ENCODE assay signal across 10 cellular contexts in genomic region chr9:10045598-10045997, GRCh38.
DNase-seq lines count a peak whose midpoint lies in the region; ATAC-seq, FAIRE-seq and TF ChIP-seq lines count a peak whose summit lies in the region.
"Had no signal": no experiment of that assay in that cellular context is flagged by ENCODE, and none has a peak within 500 bp of the region (broad histone marks: within the 10 kb centered on the region; RNA-seq: fewer than 3 reads in every experiment).

No MANE protein-coding gene starts in this region.

- H3K4me3 ChIP-seq in AG10803 (ENCODE audit: low read length) (no peak overlapping the region), MM.1S (ENCODE audit: low read length) (no peak overlapping the region), spleen (no peak overlapping the region)

- no peaks in the 10 kb centered on the region for H3K9me2 ChIP-seq in MM.1S (replicated peaks; ENCODE audit: insufficient read depth, low read length)

- no peak overlapping the region for H2AFZ ChIP-seq in MM.1S (ENCODE audit: low read length)

- 11 to 36% (median 29%) methylated on average over 2 of the region's 2 CpGs for WGBS in spleen, 5 donors

- no peaks in the 10 kb centered on the region for H3F3A ChIP-seq in MM.1S (ENCODE audit: insufficient read depth, low read length)

- H3K9me3 ChIP-seq in MM.1S (replicated peaks; ENCODE audit: insufficient read depth, low read length) (no peaks in the 10 kb centered on the region), spleen (no peaks in the 10 kb centered on the region)
- H3K9me3 ChIP-seq: neutrophil had no signal

- no peak for ATAC-seq in HG02840 (IDR thresholded peaks at IDR 0.05; ENCODE audit: low FRiP score, unreplicated experiment)
- no peak for ATAC-seq in HG03469 (IDR thresholded peaks at IDR 0.05; ENCODE audit: unreplicated experiment)
- ATAC-seq: activated CD8-positive, alpha-beta memory T cell treated with anti-CD3 and anti-CD28 coated beads, Interleukin-2, amount 10 ng/mL, durations not matched to agents 7 days and 5 days had no signal

- no peak overlapping the region for H3K27ac ChIP-seq in MM.1S (ENCODE audit: low read length)
- no peak overlapping the region for H3K27ac ChIP-seq in spleen
- H3K27ac ChIP-seq: neutrophil had no signal

- H3K4me1 ChIP-seq in MM.1S (ENCODE audit: low read length) = no peaks in the 10 kb centered on the region
- H3K4me1 ChIP-seq in spleen = no peaks in the 10 kb centered on the region

- in situ Hi-C loops in GM13977 (cut with MboI; ENCODE audit: low pct_unique_long_range_greater_than_20kb, low sequenced_read_pairs, unreplicated experiment) = no loop called here

- TF ChIP-seq CTCF in AG10803 (conservative IDR thresholded peaks at IDR 0.05; ENCODE audit: low read length) (peak; percentile 16; the same call in 1 of the 2 replicates), MM.1S (IDR thresholded peaks at IDR 0.05; ENCODE audit: low read length) (no peak), spleen (IDR thresholded peaks at IDR 0.05 in 8 of 11, conservative IDR thresholded peaks at IDR 0.05 in 3 of 11) (no peak), GM13977 (IDR thresholded peaks at IDR 0.05; ENCODE audit: extremely low read depth, insufficient read depth, missing control alignments) (no peak)

- no peaks in the 10 kb centered on the region for H3K36me3 ChIP-seq in MM.1S (replicated peaks; ENCODE audit: insufficient read depth, low read length)
- H3K36me3 ChIP-seq in spleen = no peaks in the 10 kb centered on the region
- H3K36me3 ChIP-seq: neutrophil had no signal

- no peak overlapping the region for H3K4me2 ChIP-seq in MM.1S (ENCODE audit: low read depth, low read length)

- no peaks in the 10 kb centered on the region for H3K79me2 ChIP-seq in MM.1S (ENCODE audit: low read length)

- intact Hi-C loops in spleen (cut with DNase I; ENCODE audit: low total_unique reads) = no loop called here

- DNase-seq in AG10803 (ENCODE audit: low read depth) (no peak), MM.1S (peak; percentile 18), SW480 (ENCODE audit: low spot score) (peak; percentile 2), spleen (no peak), GM13977 (ENCODE audit: low spot score) (no peak)
- DNase-seq: activated CD8-positive, alpha-beta memory T cell treated with anti-CD3 and anti-CD28 coated beads, Interleukin-2, amount 10 ng/mL, durations not matched to agents 7 days and 5 days had no signal

- peak; percentile 81 for FAIRE-seq in islet of Langerhans (lab: Jason Lieb, UNC)

- H3K27me3 ChIP-seq in MM.1S (replicated peaks; ENCODE audit: insufficient read depth, low read length) (no peaks in the 10 kb centered on the region), spleen (replicated peaks in 1 of 7) (no peaks in the 10 kb centered on the region)
- H3K27me3 ChIP-seq: neutrophil had no signal

- H3K9ac ChIP-seq in MM.1S (ENCODE audit: low read length) = no peak overlapping the region

- no peak for TF ChIP-seq POLR2A in spleen (IDR thresholded peaks at IDR 0.05)

- no peaks in the 10 kb centered on the region for H4K20me1 ChIP-seq in MM.1S (ENCODE audit: insufficient read depth, low read length)

Comparison
In these comparisons a context has a peak if more than half of its experiments do, and no peak if none do; other contexts are left out.
1. DNase-seq: peak in MM.1S (single experiment) and SW480 (single experiment); none in AG10803 (single experiment), spleen (single experiment) and GM13977 (single experiment).